10 cellular contexts compared by ENCODE assay signal in the genomic region with DNA sequence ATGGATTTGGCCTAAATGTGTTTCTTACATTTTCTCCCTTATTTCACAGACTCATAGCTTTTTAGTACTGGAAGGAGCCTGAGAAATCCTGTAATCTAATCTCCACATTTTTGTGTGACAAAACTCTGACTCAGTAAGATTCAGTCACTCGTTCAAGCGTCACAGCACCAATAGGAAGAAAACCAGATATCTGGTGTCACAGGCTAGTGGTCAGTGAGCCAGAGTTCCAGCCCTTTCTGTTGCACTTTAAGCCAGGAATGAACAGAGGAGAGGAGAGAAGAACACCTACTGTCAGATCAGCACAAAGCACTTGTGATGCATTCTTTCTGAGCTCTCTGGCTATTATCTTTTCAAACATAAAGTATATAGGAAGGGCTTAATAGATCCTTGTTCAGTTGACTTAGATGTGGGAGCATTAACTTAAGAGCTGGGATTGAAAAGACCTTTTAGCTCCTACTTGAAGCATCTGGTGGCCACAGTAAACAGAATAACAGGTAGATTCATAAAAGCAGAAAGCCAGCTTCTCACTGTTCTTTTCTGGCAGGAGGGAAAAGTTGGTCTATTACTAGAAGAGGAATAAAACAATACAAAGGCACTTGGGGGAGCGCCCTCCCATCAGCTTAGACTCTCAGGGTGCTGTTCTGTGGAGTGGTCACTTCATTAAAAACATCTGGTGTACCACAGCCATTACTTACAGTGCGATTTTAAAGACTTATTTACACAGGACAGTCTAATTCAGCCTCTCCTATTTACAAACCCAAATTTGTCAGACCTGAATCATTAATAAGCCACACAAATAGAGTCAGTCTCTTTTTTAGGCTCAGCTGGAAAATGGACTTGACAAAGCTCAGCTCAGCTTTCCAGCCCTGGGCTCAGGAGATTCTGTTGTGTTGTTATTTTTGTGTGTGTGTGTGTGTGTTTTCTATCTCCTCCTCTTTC. TPM values are rescaled to one million over a fixed set of nuclear protein-coding genes. Genes with fewer than 3 reads are reported as not detected.
DNase-seq lines count a peak whose midpoint lies in the region; ATAC-seq and TF ChIP-seq lines count a peak whose summit lies in the region.
"Had no signal": no experiment of that assay in that cellular context is flagged by ENCODE, and none has a peak within 500 bp of the region (broad histone marks: within the 10 kb centered on the region; RNA-seq: fewer than 3 reads in every experiment).

No MANE protein-coding gene starts in this region.

- H3K4me1 Mint-ChIP-seq in natural killer cell: peaks cover 12 to 18% of the 10 kb centered on the region in 2 donors
- no peaks in the 10 kb centered on the region for H3K4me1 Mint-ChIP-seq in naive thymus-derived CD4-positive, alpha-beta T cell

- H3K4me3 Mint-ChIP-seq in natural killer cell: no peak overlapping the region
- H3K4me3 Mint-ChIP-seq in naive thymus-derived CD4-positive, alpha-beta T cell: no peak overlapping the region

- no peaks in the 10 kb centered on the region for H3K27me3 ChIP-seq in osteoblast (ENCODE audit: insufficient read depth, low read length)
- H3K27me3 ChIP-seq in naive thymus-derived CD4-positive, alpha-beta T cell (ENCODE audit: control insufficient read depth in 2 of 2, insufficient read depth in 2 of 2, low read length in 2 of 2): no peaks in the 10 kb centered on the region

- no peaks in the 10 kb centered on the region for H3K36me3 Mint-ChIP-seq in natural killer cell
- peaks cover 0 to 5% (median 0%) of the 10 kb centered on the region in 5 donors for H3K36me3 Mint-ChIP-seq in naive thymus-derived CD4-positive, alpha-beta T cell

- H3K9me3 Mint-ChIP-seq in natural killer cell: no peaks in the 10 kb centered on the region
- peaks cover 0 to 16% (median 5%) of the 10 kb centered on the region in 11 donors for H3K9me3 Mint-ChIP-seq in naive thymus-derived CD4-positive, alpha-beta T cell

- no peak overlapping the region for H3K27ac Mint-ChIP-seq in natural killer cell
- no peak overlapping the region for H3K27ac Mint-ChIP-seq in naive thymus-derived CD4-positive, alpha-beta T cell

- H3K4me3 ChIP-seq in fibroblast of mammary gland (ENCODE audit: control insufficient read depth, low read depth, low read length): no peak overlapping the region
- no peak overlapping the region for H3K4me3 ChIP-seq in osteoblast (ENCODE audit: insufficient read depth, low read length)
- no peak overlapping the region for H3K4me3 ChIP-seq in naive thymus-derived CD4-positive, alpha-beta T cell (ENCODE audit: low read length)

- peak overlapping the region; percentile 45 for H2AFZ ChIP-seq in osteoblast (ENCODE audit: low read length)

- intact Hi-C loops in natural killer cell (cut with micrococcal nuclease): no loop called here
- intact Hi-C loops in naive thymus-derived CD4-positive, alpha-beta T cell (cut with micrococcal nuclease): no loop called here

- H3K4me1 ChIP-seq in osteoblast (ENCODE audit: insufficient read depth, low read length): peaks cover 60% of the 10 kb centered on the region
- no peaks in the 10 kb centered on the region for H3K4me1 ChIP-seq in naive thymus-derived CD4-positive, alpha-beta T cell (ENCODE audit: control insufficient read depth in 2 of 2, insufficient read depth in 2 of 2, low read length in 2 of 2)

- H3K27ac ChIP-seq in osteoblast (ENCODE audit: low read depth, low read length): peak overlapping the region; percentile 96
- H3K27ac ChIP-seq in naive thymus-derived CD4-positive, alpha-beta T cell (ENCODE audit: low read depth, low read length): no peak overlapping the region

- POLR2A ChIA-PET in naive thymus-derived CD4-positive, alpha-beta T cell (lab: Charles Lee): no interaction called here

- TF ChIP-seq CTCF in fibroblast of mammary gland (conservative IDR thresholded peaks at IDR 0.05; ENCODE audit: control insufficient read depth, insufficient read depth, low read depth, low read length): no peak
- TF ChIP-seq CTCF in osteoblast (IDR thresholded peaks at IDR 0.05; ENCODE audit: extremely low read depth, low read depth, low read length): no peak
- TF ChIP-seq CTCF in natural killer cell (IDR thresholded peaks at IDR 0.05): no peak

- no peaks in the 10 kb centered on the region for H4K20me1 ChIP-seq in osteoblast (ENCODE audit: insufficient read depth, low read length)

- no peaks in the 10 kb centered on the region for H3K79me2 ChIP-seq in osteoblast (ENCODE audit: insufficient read depth, low read length)

- peaks cover 17 to 31% of the 10 kb centered on the region in 2 donors for H3K27me3 Mint-ChIP-seq in natural killer cell (ENCODE audit: low read depth in 2 of 2)
- H3K27me3 Mint-ChIP-seq in naive thymus-derived CD4-positive, alpha-beta T cell: peaks cover 6 to 64% (median 28%) of the 10 kb centered on the region in 5 donors

- H3K9me3 ChIP-seq in osteoblast (ENCODE audit: low read depth, low read length): peaks cover 2% of the 10 kb centered on the region
- no peaks in the 10 kb centered on the region for H3K9me3 ChIP-seq in naive thymus-derived CD4-positive, alpha-beta T cell (ENCODE audit: control insufficient read depth in 2 of 3, low read length in 3 of 3)

- no peak for ATAC-seq in natural killer cell
- ATAC-seq in naive thymus-derived CD4-positive, alpha-beta T cell: no peak
- ATAC-seq in HG03571 (IDR thresholded peaks at IDR 0.05; ENCODE audit: unreplicated experiment): no peak

- H3K4me2 ChIP-seq in osteoblast (ENCODE audit: insufficient read depth, low read length): peak overlapping the region; percentile 64

- DNase-seq in GM03348 (ENCODE audit: low spot score) (peak; percentile 70), NCI-H774 (lab: John Stamatoyannopoulos, UW) (peak; percentile 30), fibroblast of mammary gland (ENCODE audit: low read depth) (peak; percentile 95), osteoblast (ENCODE audit: insufficient read length, low spot score, missing footprints) (peak; percentile 65), natural killer cell (no peak), AML-193 (lab: John Stamatoyannopoulos, UW) (no peak)
- DNase-seq in naive thymus-derived CD4-positive, alpha-beta T cell: no peak
- DNase-seq: occipital lobe, SHP77 treated with DMSO at 0.1 percent for 48 hours had no signal

- CTCF ChIA-PET in naive thymus-derived CD4-positive, alpha-beta T cell (lab: Charles Lee): no interaction called here

- no peaks in the 10 kb centered on the region for H3K36me3 ChIP-seq in osteoblast (ENCODE audit: insufficient read depth, low read length)
- no peaks in the 10 kb centered on the region for H3K36me3 ChIP-seq in naive thymus-derived CD4-positive, alpha-beta T cell (ENCODE audit: control insufficient read depth in 2 of 3, insufficient read depth in 3 of 3, low read length in 3 of 3)

RNA-seq across cellular contexts. Expression of a gene that starts 12.2 kb away (rescaled TPM):
- 138 and 141 TPM in 2 replicates for total RNA-seq in osteoblast
- total RNA-seq in natural killer cell: under 1 TPM; 0.36 to 0.80 (median 0.40) TPM
- under 1 TPM in 2 of 5 experiments, not detected in 3; 0.42 to 0.94 TPM for total RNA-seq in naive thymus-derived CD4-positive, alpha-beta T cell
- under 1 TPM in 1 of 2 donors, not detected in 1; 0.35 TPM for polyA plus RNA-seq in naive thymus-derived CD4-positive, alpha-beta T cell

Comparison
In these comparisons a context has a peak if more than half of its experiments do, and no peak if none do; other contexts are left out.
1. DNase-seq: peak in GM03348 (single experiment), NCI-H774 (single experiment), fibroblast of mammary gland (single experiment) and osteoblast (single experiment); none in natural killer cell (single experiment), naive thymus-derived CD4-positive, alpha-beta T cell (0 of 9) and AML-193 (0 of 2).
2. RNA of a gene that starts 12.2 kb away (total RNA-seq): 138 to 141 TPM in osteoblast; 0.36 to 0.80 TPM in natural killer cell and 0.42 to 0.94 TPM in naive thymus-derived CD4-positive, alpha-beta T cell; every median in the first group is over 10 times any median in the second.